Comparison of ENCODE assay signal across 28 cellular contexts in the genomic region with DNA sequence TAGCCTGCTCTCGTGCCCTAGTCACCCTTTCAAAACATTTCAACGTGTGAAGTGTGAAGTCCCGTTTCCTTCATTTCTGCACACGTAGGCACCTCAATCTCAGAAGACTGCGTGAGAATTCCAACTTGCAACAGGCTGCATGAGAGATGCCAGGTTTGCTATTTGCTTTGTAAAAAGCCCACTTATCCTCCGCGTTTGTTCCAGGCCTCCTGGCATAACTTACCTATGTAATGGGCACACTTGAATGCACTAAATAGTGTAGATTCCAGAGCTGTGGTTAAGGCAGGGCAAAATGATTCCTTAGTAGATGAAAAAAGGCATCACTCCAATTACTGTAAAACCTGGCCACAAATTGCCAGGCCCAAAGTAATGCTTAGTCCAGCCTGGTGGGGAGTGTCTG.
"Had no signal": no experiment of that assay in that cellular context is flagged by ENCODE, and none has a peak within 500 bp of the region (broad histone marks: within the 10 kb centered on the region; RNA-seq: fewer than 3 reads in every experiment).

No MANE protein-coding gene starts in this region.

- ATAC-seq: naive thymus-derived CD8-positive, alpha-beta T cell; natural killer cell treated with Interleukin-12 subunit alpha and Interleukin-12 subunit beta and Interleukin-15 and Interleukin-18, amount 100 ng/mL, for 72 hours; psoas muscle; right cardiac atrium; right lobe of liver; stimulated activated memory B cell treated with anti-CD40 and anti-IgM and Interleukin-4, amounts not matched to agents 10 μg/mL and 1 μg/mL and 100 μg/mL, for 72 hours; stimulated activated naive CD8-positive, alpha-beta T cell treated with anti-CD3 and anti-CD28 coated beads, Interleukin-15, amount 100 ng/mL, for 72 hours; stimulated activated naive CD8-positive, alpha-beta T cell treated with anti-CD3 and anti-CD28 coated beads, Interleukin-15, Interleukin-2, amounts not matched to agents 100 U/mL and 50 U/mL, for 24 hours had no signal

- H3K9me3 ChIP-seq: ovary, psoas muscle, right lobe of liver, sigmoid colon, suprapubic skin, testis, tibial artery, transverse colon, vagina had no signal

- H3K9me3 Mint-ChIP-seq: naive thymus-derived CD8-positive, alpha-beta T cell; natural killer cell treated with Interleukin-12 subunit alpha and Interleukin-12 subunit beta and Interleukin-15 and Interleukin-18, amount 100 ng/mL, for 72 hours; stimulated activated memory B cell treated with anti-CD40 and anti-IgM and Interleukin-4, amounts not matched to agents 10 μg/mL and 1 μg/mL and 100 μg/mL, for 72 hours; stimulated activated naive CD8-positive, alpha-beta T cell treated with anti-CD3 and anti-CD28 coated beads, Interleukin-15, amount 100 ng/mL, for 72 hours had no signal

- H3K27ac Mint-ChIP-seq: naive thymus-derived CD8-positive, alpha-beta T cell; natural killer cell treated with Interleukin-12 subunit alpha and Interleukin-12 subunit beta and Interleukin-15 and Interleukin-18, amount 100 ng/mL, for 72 hours; neural progenitor cell; progenitor cell of endocrine pancreas; stimulated activated memory B cell treated with anti-CD40 and anti-IgM and Interleukin-4, amounts not matched to agents 10 μg/mL and 1 μg/mL and 100 μg/mL, for 72 hours; stimulated activated naive CD8-positive, alpha-beta T cell treated with anti-CD3 and anti-CD28 coated beads, Interleukin-15, amount 100 ng/mL, for 72 hours; type B pancreatic cell had no signal

- H3K4me1 Mint-ChIP-seq: naive thymus-derived CD8-positive, alpha-beta T cell; stimulated activated memory B cell treated with anti-CD40 and anti-IgM and Interleukin-4, amounts not matched to agents 10 μg/mL and 1 μg/mL and 100 μg/mL, for 72 hours; stimulated activated naive CD8-positive, alpha-beta T cell treated with anti-CD3 and anti-CD28 coated beads, Interleukin-15, amount 100 ng/mL, for 72 hours had no signal

- H3K27me3 ChIP-seq: neural progenitor cell, ovary, right lobe of liver, sigmoid colon, testis, transverse colon, vagina had no signal

- DNase-seq: naive thymus-derived CD8-positive, alpha-beta T cell; occipital lobe; ovary; posterior cingulate gyrus; psoas muscle; right cardiac atrium; right lobe of liver; sigmoid colon; small intestine; stimulated activated CD4-positive, alpha-beta T cell treated with anti-CD3 and anti-CD28 coated beads, Interleukin-15, amount 100 ng/mL, for 24 hours; stimulated activated CD4-positive, alpha-beta T cell treated with anti-CD3 and anti-CD28 coated beads, Interleukin-2, amount 100 ng/mL, for 24 hours; stimulated activated CD4-positive, alpha-beta T cell treated with anti-CD3 and anti-CD28 coated beads, Interleukin-2, amount 100 ng/mL, for 48 hours; stimulated activated CD4-positive, alpha-beta T cell treated with anti-CD3 and anti-CD28 coated beads, Interleukin-4, amount 100 ng/mL, for 24 hours; stimulated activated naive CD4-positive, alpha-beta T cell; stimulated activated naive CD8-positive, alpha-beta T cell treated with anti-CD3 and anti-CD28 coated beads, Interleukin-15, amount 100 ng/mL, for 72 hours; stimulated activated naive CD8-positive, alpha-beta T cell treated with anti-CD3 and anti-CD28 coated beads, Interleukin-15, Interleukin-2, amounts not matched to agents 100 U/mL and 50 U/mL, for 24 hours; substantia nigra; testis; tibial artery; transverse colon had no signal

- H3K4me1 ChIP-seq: parathyroid adenoma, psoas muscle, right lobe of liver, suprapubic skin, vagina had no signal

- H3K4me3 ChIP-seq: neural progenitor cell, ovary, psoas muscle, right lobe of liver, sigmoid colon, suprapubic skin, testis, tibial artery, transverse colon, vagina had no signal

- H3K27ac ChIP-seq: neural progenitor cell, ovary, parathyroid adenoma, psoas muscle, right lobe of liver, sigmoid colon, suprapubic skin, testis, tibial artery, transverse colon, vagina had no signal

- H3K4me3 Mint-ChIP-seq: naive thymus-derived CD8-positive, alpha-beta T cell; natural killer cell treated with Interleukin-12 subunit alpha and Interleukin-12 subunit beta and Interleukin-15 and Interleukin-18, amount 100 ng/mL, for 72 hours; neural progenitor cell; stimulated activated memory B cell treated with anti-CD40 and anti-IgM and Interleukin-4, amounts not matched to agents 10 μg/mL and 1 μg/mL and 100 μg/mL, for 72 hours; stimulated activated naive CD8-positive, alpha-beta T cell treated with anti-CD3 and anti-CD28 coated beads, Interleukin-15, amount 100 ng/mL, for 72 hours; type B pancreatic cell had no signal

- H3K36me3 ChIP-seq: neural progenitor cell, ovary, right lobe of liver, sigmoid colon, suprapubic skin, tibial artery, transverse colon, vagina had no signal

- H3K9ac ChIP-seq: neural progenitor cell, parathyroid adenoma had no signal

- H3K4me2 ChIP-seq: neural progenitor cell had no signal

- H3K36me3 Mint-ChIP-seq: naive thymus-derived CD8-positive, alpha-beta T cell; natural killer cell treated with Interleukin-12 subunit alpha and Interleukin-12 subunit beta and Interleukin-15 and Interleukin-18, amount 100 ng/mL, for 72 hours; neural progenitor cell; stimulated activated memory B cell treated with anti-CD40 and anti-IgM and Interleukin-4, amounts not matched to agents 10 μg/mL and 1 μg/mL and 100 μg/mL, for 72 hours; type B pancreatic cell had no signal
